ENCODE assay signal across 18 cellular contexts in genomic region chr21:33550772-33551660, GRCh38. TPM values are rescaled to one million over a fixed set of nuclear protein-coding genes. Genes with fewer than 3 reads are reported as not detected.
A peak's percentile ranks its signal among the peaks of the same experiment; 100 is the strongest.
DNase-seq lines count a peak whose midpoint lies in the region; ATAC-seq, FAIRE-seq and TF ChIP-seq lines count a peak whose summit lies in the region.
"Had no signal": no experiment of that assay in that cellular context is flagged by ENCODE, and none has a peak within 500 bp of the region (broad histone marks: within the 10 kb centered on the region; RNA-seq: fewer than 3 reads in every experiment).

No MANE protein-coding gene starts in this region.

- H3K4me1 ChIP-seq in right cardiac atrium (ENCODE audit: control insufficient read depth, insufficient read depth, low read length) (no peaks in the 10 kb centered on the region), right atrium auricular region (peaks cover 0 to 9% of the 10 kb centered on the region in 2 donors), H1 (replicated peaks in 1 of 4; ENCODE audit: control insufficient read depth in 3 of 4, insufficient read depth in 4 of 4, low read length in 3 of 4) (no peaks in the 10 kb centered on the region), neuronal stem cell (ENCODE audit: control insufficient read depth in 2 of 2, insufficient read depth in 1 of 2, low read depth in 1 of 2, low read length in 2 of 2) (no peaks in the 10 kb centered on the region), testis (peaks cover 2% of the 10 kb centered on the region)

- H2AK5ac ChIP-seq in H1 (ENCODE audit: low read depth, low read length) (no peak overlapping the region), neuronal stem cell (ENCODE audit: low read depth, low read length) (no peak overlapping the region)

- H4K91ac ChIP-seq in H1 (replicated peaks; ENCODE audit: insufficient read length, low read length): no peak overlapping the region
- H4K91ac ChIP-seq in neuronal stem cell (ENCODE audit: low read depth, low read length, poor library complexity): no peak overlapping the region

- H3K27me3 ChIP-seq in right cardiac atrium (ENCODE audit: control insufficient read depth, insufficient read depth) (no peaks in the 10 kb centered on the region), right atrium auricular region (no peaks in the 10 kb centered on the region), H1 (replicated peaks in 1 of 4; ENCODE audit: control insufficient read depth in 3 of 4, extremely low read depth in 1 of 4, insufficient read depth in 3 of 4, low read length in 3 of 4) (no peaks in the 10 kb centered on the region), neuronal stem cell (ENCODE audit: control insufficient read depth in 3 of 3, insufficient read depth in 3 of 3, low read depth in 1 of 3, low read length in 3 of 3) (no peaks in the 10 kb centered on the region), testis (no peaks in the 10 kb centered on the region)

- no peak overlapping the region for H3K18ac ChIP-seq in H1 (ENCODE audit: extremely low read depth, low read length)
- H3K18ac ChIP-seq in neuronal stem cell (ENCODE audit: low read length): no peak overlapping the region

- no peak overlapping the region for H3K23ac ChIP-seq in H1 (ENCODE audit: insufficient read length)
- peak overlapping the region; percentile 86 for H3K23ac ChIP-seq in neuronal stem cell (ENCODE audit: low read depth, low read length, poor library complexity)

- H3K4me2 ChIP-seq in H1 (ENCODE audit: insufficient read depth in 1 of 2, low read depth in 2 of 2, low read length in 2 of 2) (no peak overlapping the region), neuronal stem cell (ENCODE audit: insufficient read depth, low read length, poor library complexity, severe bottlenecking) (no peak overlapping the region)

- ATAC-seq in right cardiac atrium (peak; percentile 15 to 28), HG03159 (IDR thresholded peaks at IDR 0.05; ENCODE audit: unreplicated experiment) (no peak)

- H2BK5ac ChIP-seq in H1 (ENCODE audit: low read depth, low read length): no peak overlapping the region
- no peak overlapping the region for H2BK5ac ChIP-seq in neuronal stem cell (ENCODE audit: low read length)

- TF ChIP-seq POLR2A in H1 (IDR thresholded peaks at IDR 0.05; ENCODE audit: control extremely low read depth in 1 of 2, low read depth in 2 of 2, low read length in 2 of 2) (peak in 1 of 2 experiments; percentile 39; a peak in 2 of 3 replicates), testis (IDR thresholded peaks at IDR 0.05) (no peak)

- 96% methylated on average over 23 of the region's 23 CpGs for WGBS in right cardiac atrium
- 95% methylated on average over 23 of the region's 23 CpGs; no CpG with 5 or more reads in 1 of the 2 experiments for WGBS in H1 (ENCODE audit: extremely low coverage in 1 of 2, insufficient coverage in 1 of 2, insufficient read length in 1 of 2, insufficient replicate concordance in 2 of 2, low coverage in 1 of 2, low lambda C conversion rate in 2 of 2, missing lambda C conversion rate in 1 of 2), 2 experiments
- WGBS in neuronal stem cell (ENCODE audit: extremely low coverage in 2 of 2, insufficient read length in 2 of 2, insufficient replicate concordance in 1 of 2), 2 donors: no CpG with 5 or more reads among the region's 23 CpGs
- 95 to 97% methylated on average over 7 to 23 of the region's 23 CpGs for WGBS in testis, 2 donors

- no peak for TF ChIP-seq CTCF in right atrium auricular region (IDR thresholded peaks at IDR 0.05)
- no peak for TF ChIP-seq CTCF in H1 (IDR thresholded peaks at IDR 0.05; ENCODE audit: control extremely low read depth in 1 of 3, insufficient read depth in 1 of 3, low read depth in 1 of 3, low read length in 3 of 3)
- no peak for TF ChIP-seq CTCF in testis (IDR thresholded peaks at IDR 0.05)

- H3K79me2 ChIP-seq in H1 (ENCODE audit: control insufficient read depth in 1 of 2, insufficient read depth in 2 of 2, low read length in 2 of 2): peaks cover 56 to 98% of the 10 kb centered on the region in 2 experiments

- peaks cover 30 to 44% of the 10 kb centered on the region in 2 experiments for H4K20me1 ChIP-seq in H1 (replicated peaks in 1 of 2; ENCODE audit: control insufficient read depth in 1 of 2, insufficient read depth in 2 of 2, low read length in 2 of 2)

- H2BK15ac ChIP-seq in H1 (ENCODE audit: low read length) (no peak overlapping the region), neuronal stem cell (ENCODE audit: low read length) (no peak overlapping the region)

- no peak overlapping the region for H2BK20ac ChIP-seq in H1 (ENCODE audit: low read length)

- no peaks in the 10 kb centered on the region for H3K9me3 ChIP-seq in right cardiac atrium (ENCODE audit: control insufficient read depth, low read length)
- no peaks in the 10 kb centered on the region for H3K9me3 ChIP-seq in right atrium auricular region
- H3K9me3 ChIP-seq in H1 (ENCODE audit: insufficient read depth in 2 of 2, low read depth in 1 of 2, low read length in 1 of 2): no peaks in the 10 kb centered on the region
- H3K9me3 ChIP-seq in neuronal stem cell (replicated peaks in 1 of 2; ENCODE audit: control insufficient read depth in 2 of 2, insufficient read depth in 1 of 2, low read depth in 1 of 2, low read length in 2 of 2): peaks cover 6 to 37% of the 10 kb centered on the region in 2 donors
- H3K9me3 ChIP-seq in testis: no peaks in the 10 kb centered on the region

- H3K4me3 ChIP-seq in right cardiac atrium (ENCODE audit: low read length): no peak overlapping the region
- no peak overlapping the region for H3K4me3 ChIP-seq in right atrium auricular region
- H3K4me3 ChIP-seq in H1 (ENCODE audit: extremely low read depth in 1 of 4, insufficient read depth in 2 of 4, low read depth in 3 of 4, low read length in 4 of 4): no peak overlapping the region
- H3K4me3 ChIP-seq in neuronal stem cell (ENCODE audit: low read length in 2 of 2): peak overlapping the region in 1 of 2 donors; percentile 65
- H3K4me3 ChIP-seq in testis: no peak overlapping the region

- H3K27ac ChIP-seq in right cardiac atrium (ENCODE audit: low read length) (no peak overlapping the region), right atrium auricular region (no peak overlapping the region), H1 (ENCODE audit: low read depth, low read length) (no peak overlapping the region), neuronal stem cell (replicated peaks; ENCODE audit: low read length) (no peak overlapping the region), testis (no peak overlapping the region)
- H3K27ac ChIP-seq: C4-2B had no signal

- CTCF ChIA-PET in H1 (lab: Charles Lee; ENCODE audit: partially characterized antibody): interaction anchor here (1.6 kb wide), 1 partner anchor 8 kb away, joined by 3 read pairs; the partner anchor contains the start of gene SON

- TF ChIP-seq RAD21 in H1 (IDR thresholded peaks at IDR 0.05 in 1 of 2, conservative IDR thresholded peaks at IDR 0.05 in 1 of 2; ENCODE audit: low read depth in 2 of 2, low read length in 2 of 2): no peak

- H3K56ac ChIP-seq in H1 (replicated peaks; ENCODE audit: insufficient read length, low read depth, low read length): no peak overlapping the region

- H3K36me3 ChIP-seq in right atrium auricular region: peaks cover 81% of the 10 kb centered on the region
- peaks cover 49 to 98% (median 69%) of the 10 kb centered on the region in 4 experiments for H3K36me3 ChIP-seq in H1 (ENCODE audit: control insufficient read depth in 2 of 4, insufficient read depth in 4 of 4, low read length in 3 of 4)
- peaks cover 52 to 99% of the 10 kb centered on the region in 2 donors for H3K36me3 ChIP-seq in neuronal stem cell (replicated peaks in 1 of 2; ENCODE audit: control insufficient read depth in 2 of 2, insufficient read depth in 2 of 2, low read length in 2 of 2)
- H3K36me3 ChIP-seq in testis (ENCODE audit: low read depth, missing control alignments): peaks cover 13% of the 10 kb centered on the region

- H2BK12ac ChIP-seq in H1 (ENCODE audit: low read depth, low read length) (no peak overlapping the region), neuronal stem cell (ENCODE audit: low read length) (no peak overlapping the region)

- H3K4ac ChIP-seq in H1 (replicated peaks; ENCODE audit: insufficient read length, low read depth, low read length) (no peak overlapping the region), neuronal stem cell (ENCODE audit: low read length) (no peak overlapping the region)

- H3K23me2 ChIP-seq in H1 (ENCODE audit: low read depth, low read length): no peaks in the 10 kb centered on the region

- H3K79me1 ChIP-seq in H1 (ENCODE audit: low read depth, low read length): peaks cover 16% of the 10 kb centered on the region
- H3K79me1 ChIP-seq in neuronal stem cell (ENCODE audit: low read depth, low read length): peaks cover 18% of the 10 kb centered on the region

- FAIRE-seq in H1 (lab: Jason Lieb, UNC): no peak
- FAIRE-seq: GM19239, HTR-8/SVneo had no signal

- intact Hi-C loops in right cardiac atrium (cut with DNase I): no loop called here
- intact Hi-C loops in testis (cut with DNase I; ENCODE audit: low total_unique reads): no loop called here

- no peak overlapping the region for H3K14ac ChIP-seq in H1 (ENCODE audit: insufficient read length)
- no peak overlapping the region for H3K14ac ChIP-seq in neuronal stem cell (ENCODE audit: low read length)

- H2AFZ ChIP-seq in H1 (ENCODE audit: low read length) (no peak overlapping the region), neuronal stem cell (ENCODE audit: low read length) (no peak overlapping the region)

- H4K8ac ChIP-seq in H1 (ENCODE audit: extremely low read depth, insufficient read depth, low read length) (no peak overlapping the region; the same call in 1 of the 2 replicates), neuronal stem cell (ENCODE audit: low read depth, low read length) (no peak overlapping the region)

- H3K9ac ChIP-seq in H1 (replicated peaks in 1 of 4; ENCODE audit: extremely low read depth in 1 of 4, low read depth in 3 of 4, low read length in 3 of 4) (no peak overlapping the region), neuronal stem cell (ENCODE audit: low read depth, low read length, poor library complexity) (no peak overlapping the region)

- no peak for TF ChIP-seq EP300 in H1 (IDR thresholded peaks at IDR 0.05; ENCODE audit: borderline replicate concordance in 1 of 2, low read depth in 2 of 2, low read length in 2 of 2)

- H4K5ac ChIP-seq in H1 (ENCODE audit: insufficient read length, low read depth, low read length): no peak overlapping the region

- DNase-seq in right cardiac atrium: peak in 2 of 3 donors; percentile 36 to 52
- no peak for DNase-seq in right atrium auricular region (ENCODE audit: low spot score)
- DNase-seq in H1 (ENCODE audit: low read depth in 1 of 2, low spot score in 2 of 2): no peak
- no peak for DNase-seq in neuronal stem cell (ENCODE audit: low spot score)
- DNase-seq in HT-29 (ENCODE audit: low spot score): no peak
- no peak for DNase-seq in testis
- DNase-seq: COR-L47, H9, NCI-H1417 treated with DMSO at 0.1 percent for 48 hours, NCI-H1930, NCI-H2171, NCI-H446, NCI-H69, SHP77 treated with DMSO at 0.1 percent for 48 hours had no signal

- POLR2A ChIA-PET in H1 (lab: Charles Lee; ENCODE audit: partially characterized antibody): interaction anchor here (0.6 to 3.0 kb wide), 15 partner anchors 9 to 56 kb away, joined by 3 to 25 read pairs (median 3); partner anchors contain the start of genes DONSON, GART and SON

- H2BK120ac ChIP-seq in H1 (replicated peaks; ENCODE audit: low read depth, low read length): no peak overlapping the region
- no peak overlapping the region for H2BK120ac ChIP-seq in neuronal stem cell (ENCODE audit: low read depth, low read length)

RNA-seq across cellular contexts. Expression of gene SON, which starts 8.2 kb away (rescaled TPM):
- total RNA-seq in right cardiac atrium (100 to 1,000 TPM; 162 to 204 (median 178) TPM), right atrium auricular region (100 to 1,000 TPM; 105 to 189 TPM), testis (100 to 1,000 TPM; 310 to 377 TPM)
- polyA plus RNA-seq in right cardiac atrium (91.2 TPM), H1 (2011; rRNA removed) (113 and 122 TPM in 2 replicates), testis (ENCODE audit: insufficient read depth, low read depth, low replicate concordance) (186 TPM)
- total RNA-seq in H1 (2021; fragmentation: NEBNext Ultra II Directional; extraction: Animal tissue kit (Norgen Biotek cat#: 25700)): 270 and 274 TPM in 2 replicates
- 90.3 TPM for polyA plus RNA-seq in H1 (2011; cell fraction: cytosol; rRNA removed)
- polyA plus RNA-seq in H1 (2011; cell fraction: nucleus; rRNA removed): 187 TPM
- 131 to 257 TPM (median 167 TPM) in 4 replicates for polyA plus RNA-seq in H1 (2012, experiment 1 of 2)
- polyA plus RNA-seq in H1 (2012, experiment 2 of 2): 17.8 TPM
- 114 TPM for polyA plus RNA-seq in H1 (2013, experiment 1 of 2)
- 94.2 TPM for polyA plus RNA-seq in H1 (2013, experiment 2 of 2)
- polyA minus RNA-seq in H1 (2011; rRNA and poly(A)+ RNA removed): 310 and 447 TPM in 2 replicates
- 151 TPM for polyA minus RNA-seq in H1 (2011; cell fraction: cytosol; rRNA and poly(A)+ RNA removed)
- polyA minus RNA-seq in H1 (2011; cell fraction: nucleus; rRNA and poly(A)+ RNA removed): 237 TPM
- 100 TPM for polyA plus RNA-seq in neuronal stem cell (2013, experiment 1 of 2)
- polyA plus RNA-seq in neuronal stem cell (2013, experiment 2 of 2): 100.0 TPM
- 67.7 and 68.9 TPM in 2 replicates for total RNA-seq in HT-29 (2014; rRNA removed; shearing (Covaris generic))

RNA-seq across cellular contexts. Expression of gene GART, which starts 9.1 kb away (rescaled TPM):
- 10 to 100 TPM; 28.6 to 47.4 (median 31.3) TPM for total RNA-seq in right cardiac atrium
- polyA plus RNA-seq in right cardiac atrium: 12.7 TPM
- total RNA-seq in right atrium auricular region: 10 to 100 TPM; 29.7 to 32.5 TPM
- total RNA-seq in H1 (2021; fragmentation: NEBNext Ultra II Directional; extraction: Animal tissue kit (Norgen Biotek cat#: 25700)): 231 TPM in 2 replicates
- polyA plus RNA-seq in H1 (2011; rRNA removed): 20.6 and 23.1 TPM in 2 replicates
- polyA plus RNA-seq in H1 (2011; cell fraction: cytosol; rRNA removed): 32.4 TPM
- 34.4 TPM for polyA plus RNA-seq in H1 (2011; cell fraction: nucleus; rRNA removed)
- polyA plus RNA-seq in H1 (2012, experiment 1 of 2): 102 to 135 TPM (median 114 TPM) in 4 replicates
- 31.4 TPM for polyA plus RNA-seq in H1 (2012, experiment 2 of 2)
- polyA plus RNA-seq in H1 (2013, experiment 1 of 2): 104 TPM
- polyA plus RNA-seq in H1 (2013, experiment 2 of 2): 101 TPM
- polyA minus RNA-seq in H1 (2011; rRNA and poly(A)+ RNA removed): 44.5 and 61.3 TPM in 2 replicates
- polyA minus RNA-seq in H1 (2011; cell fraction: cytosol; rRNA and poly(A)+ RNA removed): 44.6 TPM
- polyA minus RNA-seq in H1 (2011; cell fraction: nucleus; rRNA and poly(A)+ RNA removed): 64.5 TPM
- 61.1 TPM for polyA plus RNA-seq in neuronal stem cell (2013, experiment 1 of 2)
- 61.6 TPM for polyA plus RNA-seq in neuronal stem cell (2013, experiment 2 of 2)
- 57.6 and 59.4 TPM in 2 replicates for total RNA-seq in HT-29 (2014; rRNA removed; shearing (Covaris generic))
- total RNA-seq in testis: 100 to 1,000 TPM; 143 TPM
- polyA plus RNA-seq in testis (ENCODE audit: insufficient read depth, low read depth, low replicate concordance): 85.8 TPM

RNA-seq across cellular contexts. Expression of gene DONSON, which starts 37.5 kb away (rescaled TPM):
- 1 to 10 TPM; 4.2 to 5.9 (median 5.4) TPM for total RNA-seq in right cardiac atrium
- polyA plus RNA-seq in right cardiac atrium: 3.9 TPM
- total RNA-seq in right atrium auricular region: 1 to 10 TPM; 3.3 to 3.5 TPM
- 27.9 and 32.5 TPM in 2 replicates for total RNA-seq in H1 (2021; fragmentation: NEBNext Ultra II Directional; extraction: Animal tissue kit (Norgen Biotek cat#: 25700))
- polyA plus RNA-seq in H1 (2011; rRNA removed): 14.0 and 21.9 TPM in 2 replicates
- 23.0 TPM for polyA plus RNA-seq in H1 (2011; cell fraction: cytosol; rRNA removed)
- polyA plus RNA-seq in H1 (2011; cell fraction: nucleus; rRNA removed): 18.1 TPM
- 27.4 to 45.2 TPM (median 30.4 TPM) in 4 replicates for polyA plus RNA-seq in H1 (2012, experiment 1 of 2)
- 6.0 TPM for polyA plus RNA-seq in H1 (2012, experiment 2 of 2)
- 21.5 TPM for polyA plus RNA-seq in H1 (2013, experiment 1 of 2)
- polyA plus RNA-seq in H1 (2013, experiment 2 of 2): 21.8 TPM
- polyA minus RNA-seq in H1 (2011; rRNA and poly(A)+ RNA removed): 34.4 and 42.3 TPM in 2 replicates
- 15.3 TPM for polyA minus RNA-seq in H1 (2011; cell fraction: cytosol; rRNA and poly(A)+ RNA removed)
- polyA minus RNA-seq in H1 (2011; cell fraction: nucleus; rRNA and poly(A)+ RNA removed): 19.4 TPM
- 24.4 TPM for polyA plus RNA-seq in neuronal stem cell (2013, experiment 1 of 2)
- 22.6 TPM for polyA plus RNA-seq in neuronal stem cell (2013, experiment 2 of 2)
- 19.4 and 21.7 TPM in 2 replicates for total RNA-seq in HT-29 (2014; rRNA removed; shearing (Covaris generic))
- 10 to 100 TPM; 34.4 to 66.1 TPM for total RNA-seq in testis
- 46.9 TPM for polyA plus RNA-seq in testis (ENCODE audit: insufficient read depth, low read depth, low replicate concordance)

RNA-seq across cellular contexts. Expression of gene DNAJC28, which starts 59.5 kb away (rescaled TPM):
- total RNA-seq in right cardiac atrium: 1 to 10 TPM; 3.8 to 6.0 (median 5.7) TPM
- polyA plus RNA-seq in right cardiac atrium: 6.2 TPM
- total RNA-seq in right atrium auricular region: 1 to 10 TPM; 3.0 to 4.5 TPM
- 4.2 and 4.3 TPM in 2 replicates for total RNA-seq in H1 (2021; fragmentation: NEBNext Ultra II Directional; extraction: Animal tissue kit (Norgen Biotek cat#: 25700))
- 0.75 and 0.97 TPM in 2 replicates for polyA plus RNA-seq in H1 (2011; rRNA removed)
- polyA plus RNA-seq in H1 (2011; cell fraction: cytosol; rRNA removed): 2.9 TPM
- 0.51 TPM for polyA plus RNA-seq in H1 (2011; cell fraction: nucleus; rRNA removed)
- 1.8 to 3.8 TPM (median 2.8 TPM) in 4 replicates for polyA plus RNA-seq in H1 (2012, experiment 1 of 2)
- 0.50 TPM for polyA plus RNA-seq in H1 (2012, experiment 2 of 2)
- polyA plus RNA-seq in H1 (2013, experiment 1 of 2): 3.9 TPM
- 4.2 TPM for polyA plus RNA-seq in H1 (2013, experiment 2 of 2)
- polyA minus RNA-seq in H1 (2011; rRNA and poly(A)+ RNA removed): 0.82 and 0.98 TPM in 2 replicates
- polyA minus RNA-seq in H1 (2011; cell fraction: cytosol; rRNA and poly(A)+ RNA removed): 0.51 TPM
- polyA minus RNA-seq in H1 (2011; cell fraction: nucleus; rRNA and poly(A)+ RNA removed): 2.1 TPM
- polyA plus RNA-seq in neuronal stem cell (2013, experiment 1 of 2): 2.7 TPM
- polyA plus RNA-seq in neuronal stem cell (2013, experiment 2 of 2): 3.0 TPM
- total RNA-seq in HT-29 (2014; rRNA removed; shearing (Covaris generic)): 0.20 and 0.42 TPM in 2 replicates
- total RNA-seq in testis: 1 to 10 TPM; 7.3 to 9.3 TPM
- 9.3 TPM for polyA plus RNA-seq in testis (ENCODE audit: insufficient read depth, low read depth, low replicate concordance)

Comparison
In these comparisons a context has a peak if more than half of its experiments do, and no peak if none do; other contexts are left out.
1. DNase-seq: peak in right cardiac atrium (2 of 3); none in right atrium auricular region (single experiment), H1 (0 of 2), neuronal stem cell (single experiment), HT-29 (single experiment) and testis (single experiment).